In the genomic region with DNA sequence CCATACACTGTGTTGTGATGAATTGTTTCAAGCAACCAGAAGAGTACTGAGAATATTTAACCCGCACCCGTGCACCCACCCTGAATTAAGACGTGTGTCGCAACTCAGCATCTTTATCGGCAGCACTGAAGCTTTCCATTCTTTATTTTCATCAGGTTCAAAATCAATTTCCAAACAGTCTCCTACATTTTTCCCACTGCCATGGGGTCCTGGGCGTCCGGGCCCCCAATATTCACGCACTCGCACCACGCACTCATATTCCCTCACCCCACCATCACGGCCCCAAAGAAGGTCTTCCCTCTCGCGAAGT, we compare ENCODE assay signal across 8 cellular contexts. TPM values are rescaled to one million over a fixed set of nuclear protein-coding genes. Genes with fewer than 3 reads are reported as not detected.
DNase-seq lines count a peak whose midpoint lies in the region; ATAC-seq and TF ChIP-seq lines count a peak whose summit lies in the region.

No MANE protein-coding gene starts in this region.

- H3K4me3 ChIP-seq in right atrium auricular region (peak overlapping the region; percentile 61 to 80), cardiac fibroblast (replicated peaks in 1 of 2; ENCODE audit: low read depth in 2 of 2, low read length in 2 of 2) (peak overlapping the region; percentile 84 to 90), muscle layer of colon (ENCODE audit: low read depth in 1 of 2, low read length in 2 of 2) (peak overlapping the region; percentile 91 to 97)

- H3K27ac ChIP-seq in right atrium auricular region (peak overlapping the region; percentile 79 to 84), muscle layer of colon (ENCODE audit: low read depth, low read length) (peak overlapping the region; percentile 87)

- no peaks in the 10 kb centered on the region for H3K27me3 ChIP-seq in right atrium auricular region
- no peaks in the 10 kb centered on the region for H3K27me3 ChIP-seq in muscle layer of colon (ENCODE audit: control insufficient read depth in 1 of 2, insufficient read depth in 2 of 2, low read length in 2 of 2)

- peaks cover 0 to 18% of the 10 kb centered on the region in 2 donors for H3K4me1 ChIP-seq in right atrium auricular region
- peaks cover 11% of the 10 kb centered on the region for H3K4me1 ChIP-seq in muscle layer of colon (ENCODE audit: insufficient read depth, low read length)

- H3K9me3 ChIP-seq in right atrium auricular region (no peaks in the 10 kb centered on the region), muscle layer of colon (ENCODE audit: low read length) (no peaks in the 10 kb centered on the region)

- ATAC-seq in left cardiac atrium (no peak), GM18909 (IDR thresholded peaks at IDR 0.05; ENCODE audit: poor library complexity, unreplicated experiment) (no peak), HG02588 (IDR thresholded peaks at IDR 0.05; ENCODE audit: unreplicated experiment) (no peak)

- intact Hi-C loops in left cardiac atrium (cut with DNase I) = loop anchor here in 1 of 2 donors (5.0 kb wide), 1 partner anchor 33 kb away; a partner anchor contains a TSS

- DNase-seq in right atrium auricular region (ENCODE audit: low spot score) = no peak
- no peak for DNase-seq in left cardiac atrium
- no peak for DNase-seq in cardiac fibroblast (ENCODE audit: low read depth in 2 of 2)
- DNase-seq in NCI-H2196 (lab: John Stamatoyannopoulos, UW; ENCODE audit: unreplicated experiment) = no peak
- no peak for DNase-seq in NCI-H2029 treated with DMSO at 0.1 percent for 48 hours (lab: John Stamatoyannopoulos, UW)

- TF ChIP-seq CTCF in right atrium auricular region (IDR thresholded peaks at IDR 0.05) (no peak), cardiac fibroblast (IDR thresholded peaks at IDR 0.05; ENCODE audit: low read depth, low read length) (no peak)

- H3K36me3 ChIP-seq in right atrium auricular region = no peaks in the 10 kb centered on the region
- no peaks in the 10 kb centered on the region for H3K36me3 ChIP-seq in muscle layer of colon (ENCODE audit: insufficient read depth, low read length)

- peak overlapping the region; percentile 87 for H3K9ac ChIP-seq in muscle layer of colon (ENCODE audit: low read length)

RNA-seq across cellular contexts. Expression of a gene that starts 1.8 kb away (rescaled TPM):
- total RNA-seq in right atrium auricular region (not detected), left cardiac atrium (1 to 10 TPM in 1 of 2 donors, under 1 TPM in 1; 0.84 to 1.4 TPM)

RNA-seq across cellular contexts. Expression of a gene that starts 5.0 kb away (rescaled TPM):
- total RNA-seq in right atrium auricular region (under 1 TPM in 1 of 2 donors, not detected in 1; 0.51 TPM), left cardiac atrium (under 1 TPM; 0.53 to 0.92 TPM)

RNA-seq across cellular contexts. Expression of a gene that starts 5.7 kb away (rescaled TPM):
- total RNA-seq in right atrium auricular region = 1 to 10 TPM; 2.8 to 8.5 TPM
- total RNA-seq in left cardiac atrium = 10 to 100 TPM in 1 of 2 donors, 1 to 10 TPM in 1; 9.4 to 16.0 TPM

RNA-seq across cellular contexts. Expression of a gene that starts 8.3 kb away (rescaled TPM):
- total RNA-seq in right atrium auricular region (not detected), left cardiac atrium (not detected)

RNA-seq across cellular contexts. Expression of a gene that starts 12.4 kb away (rescaled TPM):
- total RNA-seq in right atrium auricular region (not detected), left cardiac atrium (under 1 TPM in 1 of 2 donors, not detected in 1; 0.47 TPM)
